In genomic region chr12:24724765-24725307, GRCh38 we compare ENCODE assay signal across 18 cellular contexts.
DNase-seq lines count a peak whose midpoint lies in the region; ATAC-seq and TF ChIP-seq lines count a peak whose summit lies in the region.
"Had no signal": no experiment of that assay in that cellular context is flagged by ENCODE, and none has a peak within 500 bp of the region (broad histone marks: within the 10 kb centered on the region; RNA-seq: fewer than 3 reads in every experiment).

No MANE protein-coding gene starts in this region.

- no peak overlapping the region for H2AFZ ChIP-seq in OCI-LY7 (ENCODE audit: low read length)
- H2AFZ ChIP-seq: PC-9 had no signal

- H3K4me2 ChIP-seq in OCI-LY7 (ENCODE audit: low read length) = no peak overlapping the region
- H3K4me2 ChIP-seq: KMS-11, PC-9 had no signal

- intact Hi-C loops in activated CD8-positive, alpha-beta T cell treated with anti-CD3 and anti-CD28 coated beads for 36 hours (cut with micrococcal nuclease) = loop anchor here (2.0 kb wide), 1 partner anchor 114 kb away; no protein-coding TSS in a partner anchor
- intact Hi-C loops in activated T-helper 1 cell treated with anti-CD3 and anti-CD28 coated beads, Interleukin-12 subunit alpha, Interleukin-12 subunit beta, Interleukin-2, Interleukin-4 antibody, amounts not matched to agents 30 ng/mL and 10 ng/mL and 1 ng/mL, durations not matched to agents 14 hours and 24 hours and 36 hours (cut with micrococcal nuclease) = loop anchor here (2.0 kb wide), 1 partner anchor 16 kb away; no protein-coding TSS in a partner anchor
- intact Hi-C loops in OCI-LY7 (cut with micrococcal nuclease; ENCODE audit: unreplicated experiment) (loop anchor here (5.0 kb wide), 1 partner anchor 128 kb away; no protein-coding TSS in a partner anchor), Calu3 (cut with micrococcal nuclease; ENCODE audit: unreplicated experiment) (loop anchor here (5.0 kb wide), 2 partner anchors 52 to 128 kb away; no protein-coding TSS in a partner anchor)

- POLR2A ChIA-PET in activated CD8-positive, alpha-beta T cell treated with anti-CD3 and anti-CD28 coated beads for 36 hours (lab: Charles Lee) = interaction anchor here (0.6 kb wide), 1 partner anchor 161 kb away, joined by 3 read pairs; no protein-coding TSS in a partner anchor
- POLR2A ChIA-PET in activated CD8-positive, alpha-beta T cell treated with anti-CD3 and anti-CD28 coated beads, Interleukin-2, amount 10 ng/mL, durations not matched to agents 7 days and 5 days (lab: Charles Lee) = no interaction called here
- POLR2A ChIA-PET in OCI-LY7 (lab: Charles Lee) = interaction anchor here (0.6 to 0.7 kb wide), 2 partner anchors 13 to 119 kb away, joined by 3 read pairs; no protein-coding TSS in a partner anchor

- peaks cover 9% of the 10 kb centered on the region for H3K9me3 Mint-ChIP-seq in activated CD8-positive, alpha-beta T cell treated with anti-CD3 and anti-CD28 coated beads for 36 hours
- H3K9me3 Mint-ChIP-seq in activated CD8-positive, alpha-beta T cell treated with anti-CD3 and anti-CD28 coated beads, Interleukin-2, amount 10 ng/mL, durations not matched to agents 7 days and 5 days (ENCODE audit: insufficient read depth) = no peaks in the 10 kb centered on the region
- H3K9me3 Mint-ChIP-seq in activated T-helper 1 cell treated with anti-CD3 and anti-CD28 coated beads, Interleukin-12 subunit alpha, Interleukin-12 subunit beta, Interleukin-2, Interleukin-4 antibody, amounts not matched to agents 30 ng/mL and 10 ng/mL and 1 ng/mL, durations not matched to agents 14 hours and 24 hours and 36 hours = peaks cover 14% of the 10 kb centered on the region
- peaks cover 2% of the 10 kb centered on the region for H3K9me3 Mint-ChIP-seq in Calu3 (ENCODE audit: low read depth, unreplicated experiment)

- H3K27ac Mint-ChIP-seq in activated CD8-positive, alpha-beta T cell treated with anti-CD3 and anti-CD28 coated beads for 36 hours = peak overlapping the region; percentile 44
- H3K27ac Mint-ChIP-seq in activated CD8-positive, alpha-beta T cell treated with anti-CD3 and anti-CD28 coated beads, Interleukin-2, amount 10 ng/mL, durations not matched to agents 7 days and 5 days = no peak overlapping the region
- H3K27ac Mint-ChIP-seq in activated T-helper 1 cell treated with anti-CD3 and anti-CD28 coated beads, Interleukin-12 subunit alpha, Interleukin-12 subunit beta, Interleukin-2, Interleukin-4 antibody, amounts not matched to agents 30 ng/mL and 10 ng/mL and 1 ng/mL, durations not matched to agents 14 hours and 24 hours and 36 hours = peak overlapping the region; percentile 64
- no peak overlapping the region for H3K27ac Mint-ChIP-seq in Calu3 (ENCODE audit: unreplicated experiment)
- H3K27ac Mint-ChIP-seq: CD14-positive monocyte had no signal

- H3K9me2 ChIP-seq in OCI-LY7 (ENCODE audit: insufficient read depth, low read length) = no peaks in the 10 kb centered on the region

- no peak overlapping the region for H3K4me3 ChIP-seq in OCI-LY7 (ENCODE audit: low read depth, low read length, poor library complexity, severe bottlenecking)
- H3K4me3 ChIP-seq: HAP-1, PC-9 had no signal

- no peaks in the 10 kb centered on the region for H3K36me3 ChIP-seq in OCI-LY7 (ENCODE audit: insufficient read depth, low read length)
- H3K36me3 ChIP-seq: HAP-1 had no signal

- no peak overlapping the region for H3K4me3 Mint-ChIP-seq in activated CD8-positive, alpha-beta T cell treated with anti-CD3 and anti-CD28 coated beads for 36 hours
- H3K4me3 Mint-ChIP-seq in activated CD8-positive, alpha-beta T cell treated with anti-CD3 and anti-CD28 coated beads, Interleukin-2, amount 10 ng/mL, durations not matched to agents 7 days and 5 days = no peak overlapping the region
- no peak overlapping the region for H3K4me3 Mint-ChIP-seq in activated T-helper 1 cell treated with anti-CD3 and anti-CD28 coated beads, Interleukin-12 subunit alpha, Interleukin-12 subunit beta, Interleukin-2, Interleukin-4 antibody, amounts not matched to agents 30 ng/mL and 10 ng/mL and 1 ng/mL, durations not matched to agents 14 hours and 24 hours and 36 hours
- H3K4me3 Mint-ChIP-seq in Calu3 (ENCODE audit: low read depth, unreplicated experiment) = no peak overlapping the region
- H3K4me3 Mint-ChIP-seq: CD14-positive monocyte had no signal

- CTCF ChIA-PET in activated CD8-positive, alpha-beta T cell treated with anti-CD3 and anti-CD28 coated beads for 36 hours (lab: Charles Lee) = no interaction called here
- CTCF ChIA-PET in activated CD8-positive, alpha-beta T cell treated with anti-CD3 and anti-CD28 coated beads, Interleukin-2, amount 10 ng/mL, durations not matched to agents 7 days and 5 days (lab: Charles Lee) = no interaction called here
- CTCF ChIA-PET in OCI-LY7 (lab: Charles Lee; ENCODE audit: unreplicated experiment) = no interaction called here
- CTCF ChIA-PET in Calu3 (lab: Charles Lee) = no interaction called here

- BruUV-seq in OCI-LY7 (replicated peaks; lab: Mats Ljungman, UMichigan) = no TSS peak
- no TSS peak for BruUV-seq in Calu3 (replicated peaks; lab: Mats Ljungman, UMichigan)

- no peak overlapping the region for H3K27ac ChIP-seq in OCI-LY7 (ENCODE audit: low read depth, low read length, poor library complexity, severe bottlenecking)
- H3K27ac ChIP-seq: KMS-11, PC-9 had no signal

- TF ChIP-seq CTCF in activated CD8-positive, alpha-beta T cell treated with anti-CD3 and anti-CD28 coated beads for 36 hours (IDR thresholded peaks at IDR 0.05) = no peak
- TF ChIP-seq CTCF in OCI-LY7 (conservative IDR thresholded peaks at IDR 0.05; ENCODE audit: low read length) (no peak), Calu3 (IDR thresholded peaks at IDR 0.05; ENCODE audit: unreplicated experiment) (no peak)

- H3K27me3 Mint-ChIP-seq in activated CD8-positive, alpha-beta T cell treated with anti-CD3 and anti-CD28 coated beads for 36 hours = no peaks in the 10 kb centered on the region
- H3K27me3 Mint-ChIP-seq in activated CD8-positive, alpha-beta T cell treated with anti-CD3 and anti-CD28 coated beads, Interleukin-2, amount 10 ng/mL, durations not matched to agents 7 days and 5 days (ENCODE audit: low read depth) = no peaks in the 10 kb centered on the region
- H3K27me3 Mint-ChIP-seq in activated T-helper 1 cell treated with anti-CD3 and anti-CD28 coated beads, Interleukin-12 subunit alpha, Interleukin-12 subunit beta, Interleukin-2, Interleukin-4 antibody, amounts not matched to agents 30 ng/mL and 10 ng/mL and 1 ng/mL, durations not matched to agents 14 hours and 24 hours and 36 hours (ENCODE audit: insufficient read depth) = peaks cover 1% of the 10 kb centered on the region
- H3K27me3 Mint-ChIP-seq in Calu3 (ENCODE audit: unreplicated experiment) = no peaks in the 10 kb centered on the region

- H4K20me1 ChIP-seq in OCI-LY7 (ENCODE audit: insufficient read depth, low read length) = no peaks in the 10 kb centered on the region

- H3K4me1 Mint-ChIP-seq in activated CD8-positive, alpha-beta T cell treated with anti-CD3 and anti-CD28 coated beads for 36 hours (ENCODE audit: low read depth) = peaks cover 27% of the 10 kb centered on the region
- peaks cover 4% of the 10 kb centered on the region for H3K4me1 Mint-ChIP-seq in activated CD8-positive, alpha-beta T cell treated with anti-CD3 and anti-CD28 coated beads, Interleukin-2, amount 10 ng/mL, durations not matched to agents 7 days and 5 days (ENCODE audit: low read depth)
- H3K4me1 Mint-ChIP-seq in activated T-helper 1 cell treated with anti-CD3 and anti-CD28 coated beads, Interleukin-12 subunit alpha, Interleukin-12 subunit beta, Interleukin-2, Interleukin-4 antibody, amounts not matched to agents 30 ng/mL and 10 ng/mL and 1 ng/mL, durations not matched to agents 14 hours and 24 hours and 36 hours (ENCODE audit: low read depth) = peaks cover 27% of the 10 kb centered on the region
- peaks cover 10% of the 10 kb centered on the region for H3K4me1 Mint-ChIP-seq in Calu3 (ENCODE audit: low read depth, unreplicated experiment)

- H3K4me1 ChIP-seq in OCI-LY7 (ENCODE audit: insufficient read depth, low read length, poor library complexity, severe bottlenecking) = peaks cover 6% of the 10 kb centered on the region
- H3K4me1 ChIP-seq: HAP-1 had no signal

- H3K36me3 Mint-ChIP-seq in activated CD8-positive, alpha-beta T cell treated with anti-CD3 and anti-CD28 coated beads for 36 hours (ENCODE audit: low read depth) = peaks cover 1% of the 10 kb centered on the region
- H3K36me3 Mint-ChIP-seq in activated CD8-positive, alpha-beta T cell treated with anti-CD3 and anti-CD28 coated beads, Interleukin-2, amount 10 ng/mL, durations not matched to agents 7 days and 5 days (ENCODE audit: low read depth) = no peaks in the 10 kb centered on the region
- peaks cover 6% of the 10 kb centered on the region for H3K36me3 Mint-ChIP-seq in activated T-helper 1 cell treated with anti-CD3 and anti-CD28 coated beads, Interleukin-12 subunit alpha, Interleukin-12 subunit beta, Interleukin-2, Interleukin-4 antibody, amounts not matched to agents 30 ng/mL and 10 ng/mL and 1 ng/mL, durations not matched to agents 14 hours and 24 hours and 36 hours (ENCODE audit: low read depth)
- no peaks in the 10 kb centered on the region for H3K36me3 Mint-ChIP-seq in Calu3 (ENCODE audit: insufficient read depth, unreplicated experiment)
- H3K36me3 Mint-ChIP-seq: CD14-positive monocyte had no signal

- no peaks in the 10 kb centered on the region for H3K9me3 ChIP-seq in OCI-LY7 (ENCODE audit: low read length)
- H3K9me3 ChIP-seq: HAP-1 had no signal

- peak; percentile 45 for DNase-seq in activated CD8-positive, alpha-beta T cell treated with anti-CD3 and anti-CD28 coated beads for 36 hours
- no peak for DNase-seq in activated CD8-positive, alpha-beta T cell treated with anti-CD3 and anti-CD28 coated beads, Interleukin-2, amount 10 ng/mL, durations not matched to agents 7 days and 5 days
- peak; percentile 30 for DNase-seq in stimulated activated CD4-positive, alpha-beta T cell treated with anti-CD3 and anti-CD28 coated beads, Interleukin-15, amount 100 ng/mL, for 24 hours
- DNase-seq in stimulated activated CD4-positive, alpha-beta T cell treated with anti-CD3 and anti-CD28 coated beads, Interleukin-4, amount 100 ng/mL, for 4 hours = no peak
- no peak for DNase-seq in activated T-helper 1 cell treated with anti-CD3 and anti-CD28 coated beads, Interleukin-12 subunit alpha, Interleukin-12 subunit beta, Interleukin-2, Interleukin-4 antibody, amounts not matched to agents 30 ng/mL and 10 ng/mL and 1 ng/mL, durations not matched to agents 14 hours and 24 hours and 36 hours (ENCODE audit: low spot score)
- DNase-seq in stimulated activated naive CD8-positive, alpha-beta T cell treated with anti-CD3 and anti-CD28 coated beads, Interleukin-15, Interleukin-2, amounts not matched to agents 100 U/mL and 50 U/mL, for 24 hours = no peak
- DNase-seq in OCI-LY7 (ENCODE audit: low spot score) (no peak), Calu3 (no peak)
- DNase-seq: GF-D8, NCI-H1048, NCI-H1436 treated with DMSO at 0.1 percent for 48 hours, NCI-H2081, NCI-H748 treated with DMSO at 0.1 percent for 48 hours, PC-9 had no signal

- no peaks in the 10 kb centered on the region for H3K79me2 ChIP-seq in OCI-LY7 (ENCODE audit: insufficient read depth, low read depth, low read length)

- peak; percentile 74 for ATAC-seq in activated CD8-positive, alpha-beta T cell treated with anti-CD3 and anti-CD28 coated beads for 36 hours
- no peak for ATAC-seq in activated CD8-positive, alpha-beta T cell treated with anti-CD3 and anti-CD28 coated beads, Interleukin-2, amount 10 ng/mL, durations not matched to agents 7 days and 5 days
- ATAC-seq in stimulated activated naive CD8-positive, alpha-beta T cell treated with anti-CD3 and anti-CD28 coated beads, Interleukin-15, Interleukin-2, amounts not matched to agents 100 U/mL and 50 U/mL, for 24 hours = peak; percentile 90
- ATAC-seq: HepG2 had no signal

Comparison
In these comparisons a context has a peak if more than half of its experiments do, and no peak if none do; other contexts are left out.
1. DNase-seq: peak in activated CD8-positive, alpha-beta T cell treated with anti-CD3 and anti-CD28 coated beads for 36 hours (single experiment) and stimulated activated CD4-positive, alpha-beta T cell treated with anti-CD3 and anti-CD28 coated beads, Interleukin-15, amount 100 ng/mL, for 24 hours (single experiment); none in activated CD8-positive, alpha-beta T cell treated with anti-CD3 and anti-CD28 coated beads, Interleukin-2, amount 10 ng/mL, durations not matched to agents 7 days and 5 days (single experiment), stimulated activated CD4-positive, alpha-beta T cell treated with anti-CD3 and anti-CD28 coated beads, Interleukin-4, amount 100 ng/mL, for 4 hours (0 of 2), activated T-helper 1 cell treated with anti-CD3 and anti-CD28 coated beads, Interleukin-12 subunit alpha, Interleukin-12 subunit beta, Interleukin-2, Interleukin-4 antibody, amounts not matched to agents 30 ng/mL and 10 ng/mL and 1 ng/mL, durations not matched to agents 14 hours and 24 hours and 36 hours (single experiment), stimulated activated naive CD8-positive, alpha-beta T cell treated with anti-CD3 and anti-CD28 coated beads, Interleukin-15, Interleukin-2, amounts not matched to agents 100 U/mL and 50 U/mL, for 24 hours (single experiment), OCI-LY7 (single experiment) and Calu3 (single experiment).
2. H3K27ac Mint-ChIP-seq: peak in activated CD8-positive, alpha-beta T cell treated with anti-CD3 and anti-CD28 coated beads for 36 hours (single experiment) and activated T-helper 1 cell treated with anti-CD3 and anti-CD28 coated beads, Interleukin-12 subunit alpha, Interleukin-12 subunit beta, Interleukin-2, Interleukin-4 antibody, amounts not matched to agents 30 ng/mL and 10 ng/mL and 1 ng/mL, durations not matched to agents 14 hours and 24 hours and 36 hours (single experiment); none in activated CD8-positive, alpha-beta T cell treated with anti-CD3 and anti-CD28 coated beads, Interleukin-2, amount 10 ng/mL, durations not matched to agents 7 days and 5 days (single experiment) and Calu3 (single experiment).